ENCODE assay signal across 1 cellular context in genomic region chr14:61585598-61586538, GRCh38.
TF ChIP-seq lines count a peak whose summit lies in the region.

No MANE protein-coding gene starts in this region.

TF ChIP-seq in HEK293, 187 proteins besides CTCF, POLR2A, EP300 and RAD21 (continued from another document):
- TF ChIP-seq PBX3 (CRISPR knock-in tag; IDR thresholded peaks at IDR 0.05) (no peak), ZNF621 (tag by site-specific recombination; IDR thresholded peaks at IDR 0.05) (no peak), ZFHX2 (tag by site-specific recombination; conservative IDR thresholded peaks at IDR 0.05) (peak; percentile 22; the same call in 1 of the 2 replicates), SP7 (tag by site-specific recombination; IDR thresholded peaks at IDR 0.05) (peak; percentile 41; the same call in 1 of the 2 replicates), ZBTB21 (tag by site-specific recombination; IDR thresholded peaks at IDR 0.05) (peak; percentile 76), ZFP69B (tag by site-specific recombination; IDR thresholded peaks at IDR 0.05) (no peak), ZNF501 (tag by site-specific recombination; IDR thresholded peaks at IDR 0.05) (no peak), ZBTB48 (tag by site-specific recombination; IDR thresholded peaks at IDR 0.05) (0 out of 2 replicates have a peak, but pooled peaks have one; percentile 39), ZNF768 (tag by site-specific recombination; IDR thresholded peaks at IDR 0.05) (no peak), ZNF701 (tag by site-specific recombination; IDR thresholded peaks at IDR 0.05) (no peak), FEZF1 (tag by site-specific recombination; IDR thresholded peaks at IDR 0.05) (peak; percentile 93), MZF1 (tag by site-specific recombination; IDR thresholded peaks at IDR 0.05; ENCODE audit: borderline replicate concordance) (0 out of 2 replicates have a peak, but pooled peaks have one; percentile 16), GLI4 (tag by site-specific recombination; IDR thresholded peaks at IDR 0.05) (no peak), ZNF518A (tag by site-specific recombination; conservative IDR thresholded peaks at IDR 0.05; ENCODE audit: low read depth) (peak; percentile 67), ZNF692 (tag by site-specific recombination; IDR thresholded peaks at IDR 0.05) (0 out of 2 replicates have a peak, but pooled peaks have one; percentile 30), IKZF3 (tag by site-specific recombination; IDR thresholded peaks at IDR 0.05) (peak; percentile 48; the same call in 1 of the 2 replicates), ZNF16 (tag by site-specific recombination; IDR thresholded peaks at IDR 0.05; ENCODE audit: low read depth) (no peak), ZNF529 (tag by site-specific recombination; IDR thresholded peaks at IDR 0.05; ENCODE audit: insufficient replicate concordance) (no peak), ZNF324 (tag by site-specific recombination; IDR thresholded peaks at IDR 0.05) (no peak), ZNF354C (tag by site-specific recombination; IDR thresholded peaks at IDR 0.05; ENCODE audit: borderline replicate concordance, low read depth) (no peak), ZNF449 (tag by site-specific recombination; IDR thresholded peaks at IDR 0.05) (peak; percentile 99)
